ENCODE assay signal across 23 cellular contexts in genomic region chr10:50332108-50332846, GRCh38.
"Had no signal": no experiment of that assay in that cellular context is flagged by ENCODE, and none has a peak within 500 bp of the region (broad histone marks: within the 10 kb centered on the region; RNA-seq: fewer than 3 reads in every experiment).

No MANE protein-coding gene starts in this region.

- H3K27me3 Mint-ChIP-seq: activated CD4-positive, alpha-beta memory T cell treated with anti-CD3 and anti-CD28 coated beads for 36 hours; activated CD4-positive, alpha-beta T cell treated with anti-CD3 and anti-CD28 coated beads, Interleukin-2, amount 10 ng/mL, durations not matched to agents 7 days and 5 days; activated naive CD8-positive, alpha-beta T cell; T-cell had no signal

- DNase-seq: activated CD4-positive, alpha-beta memory T cell treated with anti-CD3 and anti-CD28 coated beads for 36 hours; activated CD4-positive, alpha-beta T cell treated with anti-CD3 and anti-CD28 coated beads, Interleukin-2, amount 10 ng/mL, durations not matched to agents 7 days and 5 days; activated CD4-positive, CD25-positive, alpha-beta regulatory T cell; activated CD8-positive, alpha-beta memory T cell treated with anti-CD3 and anti-CD28 coated beads for 24 hours; activated gamma-delta T cell; activated naive CD4-positive, alpha-beta T cell treated with anti-CD3 and anti-CD28 coated beads for 36 hours; activated T-cell treated with anti-CD3 and anti-CD28 coated beads, Interleukin-2, amount 50 U/mL, for 4 hours; brain microvascular endothelial cell; Kasumi-1; KBM-7; NCI-H1105 treated with DMSO at 0.1 percent for 48 hours; NCI-H1436 treated with DMSO at 0.1 percent for 48 hours; NCI-H187; NCI-H2081 treated with DMSO at 0.1 percent for 48 hours; NCI-H446; NCI-H524; PC-3; SIG-M5; T-cell had no signal

- H3K4me3 Mint-ChIP-seq: activated CD4-positive, alpha-beta memory T cell treated with anti-CD3 and anti-CD28 coated beads for 36 hours; activated CD4-positive, alpha-beta T cell treated with anti-CD3 and anti-CD28 coated beads, Interleukin-2, amount 10 ng/mL, durations not matched to agents 7 days and 5 days; activated naive CD4-positive, alpha-beta T cell treated with anti-CD3 and anti-CD28 coated beads for 36 hours; activated naive CD8-positive, alpha-beta T cell; activated T-cell treated with anti-CD3 and anti-CD28 coated beads, Interleukin-2, amount 50 U/mL, for 4 hours; T-cell had no signal

- H3K27me3 ChIP-seq: brain microvascular endothelial cell, cardiac muscle cell had no signal

- H3K27ac Mint-ChIP-seq: activated CD4-positive, alpha-beta memory T cell treated with anti-CD3 and anti-CD28 coated beads for 36 hours; activated CD4-positive, alpha-beta T cell treated with anti-CD3 and anti-CD28 coated beads, Interleukin-2, amount 10 ng/mL, durations not matched to agents 7 days and 5 days; activated naive CD4-positive, alpha-beta T cell treated with anti-CD3 and anti-CD28 coated beads for 36 hours; activated naive CD8-positive, alpha-beta T cell; T-cell had no signal

- H3K27ac ChIP-seq: brain microvascular endothelial cell, cardiac muscle cell, VCaP had no signal

- ATAC-seq: activated T-cell treated with anti-CD3 and anti-CD28 coated beads, Interleukin-2, amount 50 U/mL, for 4 hours; PC-3; T-cell had no signal

- H3K36me3 ChIP-seq: brain microvascular endothelial cell, cardiac muscle cell had no signal

- H3K4me3 ChIP-seq: cardiac muscle cell had no signal

- FAIRE-seq: RCC 7860 had no signal
